In the genomic region with DNA sequence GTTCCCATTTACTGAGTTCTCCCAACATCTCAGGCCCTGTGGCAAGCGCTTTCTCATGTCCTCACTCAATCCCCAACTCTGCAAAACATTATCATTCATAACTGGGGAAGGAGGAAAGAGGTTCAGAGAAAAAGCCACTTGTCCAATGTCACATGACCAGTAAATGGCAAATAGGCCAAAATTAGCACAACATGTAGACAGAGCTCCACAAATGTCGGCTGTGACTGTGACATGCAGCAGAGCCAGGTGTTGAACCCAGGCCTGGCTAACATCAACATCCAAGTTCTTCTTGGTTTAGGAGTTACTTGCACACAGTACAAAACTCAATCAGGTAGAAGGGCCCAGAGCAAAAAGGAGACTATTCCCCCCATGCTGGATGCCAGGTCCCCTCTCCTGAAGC, we compare ENCODE assay signal across 26 cellular contexts. TPM values are rescaled to one million over a fixed set of nuclear protein-coding genes. Genes with fewer than 3 reads are reported as not detected.
DNase-seq lines count a peak whose midpoint lies in the region; ATAC-seq, FAIRE-seq and TF ChIP-seq lines count a peak whose summit lies in the region.
"Had no signal": no experiment of that assay in that cellular context is flagged by ENCODE, and none has a peak within 500 bp of the region (broad histone marks: within the 10 kb centered on the region; RNA-seq: fewer than 3 reads in every experiment).

No MANE protein-coding gene starts in this region.

- no peak for ATAC-seq in right cardiac atrium
- ATAC-seq: right lobe of liver had no signal

- peaks cover 84% of the 10 kb centered on the region for H3K79me2 ChIP-seq in osteoblast (ENCODE audit: insufficient read depth, low read length)

- H4K20me1 ChIP-seq in osteoblast (ENCODE audit: insufficient read depth, low read length), result peaks cover 27% of the 10 kb centered on the region

- H3K9me3 ChIP-seq in left ventricle myocardium inferior (replicated peaks) (no peaks in the 10 kb centered on the region), right cardiac atrium (ENCODE audit: control insufficient read depth, low read length) (no peaks in the 10 kb centered on the region), osteoblast (ENCODE audit: low read depth, low read length) (no peaks in the 10 kb centered on the region), vagina (no peaks in the 10 kb centered on the region), small intestine (ENCODE audit: control insufficient read depth, low read depth) (no peaks in the 10 kb centered on the region)
- H3K9me3 ChIP-seq: right lobe of liver, SK-N-SH had no signal

- no peak for TF ChIP-seq POLR2A in vagina (IDR thresholded peaks at IDR 0.05)

- peaks cover 18% of the 10 kb centered on the region for H3K36me3 ChIP-seq in left ventricle myocardium inferior
- H3K36me3 ChIP-seq in osteoblast (ENCODE audit: insufficient read depth, low read length), result peaks cover 58% of the 10 kb centered on the region
- peaks cover 0 to 29% of the 10 kb centered on the region in 2 donors for H3K36me3 ChIP-seq in vagina
- peaks cover 4 to 5% of the 10 kb centered on the region in 2 donors for H3K36me3 ChIP-seq in small intestine (ENCODE audit: control insufficient read depth in 2 of 2, insufficient read depth in 2 of 2, low read length in 2 of 2)

- H3K4me3 ChIP-seq in left ventricle myocardium inferior (peak overlapping the region; percentile 3), right cardiac atrium (ENCODE audit: low read length) (no peak overlapping the region), osteoblast (ENCODE audit: insufficient read depth, low read length) (no peak overlapping the region), vagina (no peak overlapping the region), small intestine (ENCODE audit: low read depth in 1 of 2, low read length in 2 of 2) (no peak overlapping the region)
- H3K4me3 ChIP-seq: right lobe of liver had no signal

- H3K27me3 ChIP-seq in left ventricle myocardium inferior (ENCODE audit: low read depth), result no peaks in the 10 kb centered on the region
- no peaks in the 10 kb centered on the region for H3K27me3 ChIP-seq in right cardiac atrium (ENCODE audit: control insufficient read depth, insufficient read depth)
- no peaks in the 10 kb centered on the region for H3K27me3 ChIP-seq in osteoblast (ENCODE audit: insufficient read depth, low read length)
- no peaks in the 10 kb centered on the region for H3K27me3 ChIP-seq in vagina
- no peaks in the 10 kb centered on the region for H3K27me3 ChIP-seq in small intestine (ENCODE audit: control insufficient read depth in 2 of 2, insufficient read depth in 2 of 2, low read length in 2 of 2)
- H3K27me3 ChIP-seq: right lobe of liver had no signal

- H3K4me2 ChIP-seq in osteoblast (ENCODE audit: insufficient read depth, low read length), result no peak overlapping the region
- H3K4me2 ChIP-seq: SK-N-SH had no signal

- peaks cover 100% of the 10 kb centered on the region for H3K4me1 ChIP-seq in left ventricle myocardium inferior
- peaks cover 55% of the 10 kb centered on the region for H3K4me1 ChIP-seq in right cardiac atrium (ENCODE audit: control insufficient read depth, insufficient read depth, low read length)
- H3K4me1 ChIP-seq in osteoblast (ENCODE audit: insufficient read depth, low read length), result peaks cover 44% of the 10 kb centered on the region
- peaks cover 95% of the 10 kb centered on the region for H3K4me1 ChIP-seq in vagina
- peaks cover 0 to 9% of the 10 kb centered on the region in 2 donors for H3K4me1 ChIP-seq in small intestine (ENCODE audit: control insufficient read depth in 2 of 2, insufficient read depth in 1 of 2, low read depth in 1 of 2, low read length in 1 of 2)

- no peak for FAIRE-seq in small intestine (lab: Jason Lieb, UNC)
- FAIRE-seq: GM19239, H54 had no signal

- DNase-seq in left ventricle myocardium inferior (no peak), cardiac septum (ENCODE audit: low spot score) (no peak), right cardiac atrium (no peak), osteoblast (ENCODE audit: insufficient read length, low spot score, missing footprints) (no peak), vagina (ENCODE audit: extremely low spot score in 2 of 2) (no peak), COLO668 (lab: John Stamatoyannopoulos, UW; ENCODE audit: unreplicated experiment) (no peak), NOMO-1 treated with dmso at 0.1 percent for 144 hours (lab: John Stamatoyannopoulos, UW; ENCODE audit: unreplicated experiment) (no peak), small intestine (no peak)
- DNase-seq: ACHN; activated CD4-positive, alpha-beta T cell treated with anti-CD3 and anti-CD28 coated beads for 1 hour; activated naive CD8-positive, alpha-beta T cell treated with anti-CD3 and anti-CD28 coated beads for 36 hours; effector CD4-positive, alpha-beta T cell; GDM1; head of caudate nucleus; Kasumi-1; NCI-H1048; NCI-H2081; occipital lobe; right lobe of liver; SK-N-SH; stimulated activated CD4-positive, alpha-beta T cell treated with anti-CD3 and anti-CD28 coated beads, Interleukin-1b, Interleukin-23, amount 100 ng/mL, for 48 hours; stimulated activated naive CD4-positive, alpha-beta T cell treated with Interleukin-2 at 50 U/mL for 16 hours; T1000 had no signal

- TF ChIP-seq CTCF in left ventricle myocardium inferior (IDR thresholded peaks at IDR 0.05; ENCODE audit: borderline replicate concordance) (no peak), osteoblast (IDR thresholded peaks at IDR 0.05; ENCODE audit: extremely low read depth, low read depth, low read length) (no peak), vagina (IDR thresholded peaks at IDR 0.05) (no peak)

- H3K27ac ChIP-seq in left ventricle myocardium inferior (replicated peaks), result peak overlapping the region; percentile 99
- peak overlapping the region; percentile 74 for H3K27ac ChIP-seq in right cardiac atrium (ENCODE audit: low read length)
- H3K27ac ChIP-seq in osteoblast (ENCODE audit: low read depth, low read length), result peak overlapping the region; percentile 3
- peak overlapping the region; percentile 94 for H3K27ac ChIP-seq in vagina
- H3K27ac ChIP-seq in small intestine (ENCODE audit: low read depth in 1 of 2, low read length in 1 of 2), result peak overlapping the region in 1 of 2 donors; percentile 45
- H3K27ac ChIP-seq: C4-2B, right lobe of liver had no signal

- no peak overlapping the region for H2AFZ ChIP-seq in osteoblast (ENCODE audit: low read length)

- WGBS in right cardiac atrium, result 52% methylated on average over 2 of the region's 2 CpGs
- 80 to 100% (median 93%) methylated on average over 2 of the region's 2 CpGs for WGBS in small intestine, 3 donors

- intact Hi-C loops in left ventricle myocardium inferior (cut with micrococcal nuclease) (no loop called here), cardiac septum (cut with DNase I) (no loop called here), right cardiac atrium (cut with DNase I) (no loop called here), vagina (cut with DNase I) (no loop called here)

RNA-seq across cellular contexts. Expression of a gene that starts 10.8 kb away (rescaled TPM):
- total RNA-seq in left ventricle myocardium inferior (21.5 TPM), cardiac septum (42.3 TPM), right cardiac atrium (10 to 100 TPM; 28.3 to 76.9 (median 32.9) TPM), osteoblast (94.6 and 102 TPM in 2 replicates), vagina (86.2 TPM)
- polyA plus RNA-seq in right cardiac atrium (16.5 TPM), small intestine (10 to 100 TPM; 14.3 to 28.4 (median 17.0) TPM)

RNA-seq across cellular contexts. Expression of a gene that starts 11.1 kb away (rescaled TPM):
- 56.0 TPM for total RNA-seq in left ventricle myocardium inferior
- total RNA-seq in cardiac septum, result 47.1 TPM
- 10 to 100 TPM; 39.9 to 53.2 (median 46.8) TPM for total RNA-seq in right cardiac atrium
- polyA plus RNA-seq in right cardiac atrium, result 22.6 TPM
- total RNA-seq in osteoblast, result 34.8 and 40.9 TPM in 2 replicates
- 32.2 TPM for total RNA-seq in vagina
- 10 to 100 TPM; 13.0 to 13.5 (median 13.2) TPM for polyA plus RNA-seq in small intestine
